In genomic region chr9:83620841-83621636, GRCh38 we compare ENCODE assay signal across 8 cellular contexts. TPM values are rescaled to one million over a fixed set of nuclear protein-coding genes. Genes with fewer than 3 reads are reported as not detected.
DNase-seq lines count a peak whose midpoint lies in the region; ATAC-seq and TF ChIP-seq lines count a peak whose summit lies in the region.

No MANE protein-coding gene starts in this region.

- in situ Hi-C loops in GM13976 (cut with MboI; ENCODE audit: low sequenced_read_pairs, unreplicated experiment): no loop called here

- H3K9me3 ChIP-seq in duodenal mucosa (ENCODE audit: control insufficient read depth in 1 of 2, low read length in 2 of 2) (no peaks in the 10 kb centered on the region), thoracic aorta (no peaks in the 10 kb centered on the region)

- peak; percentile 64 for DNase-seq in AG08395 (ENCODE audit: low spot score)
- peak; percentile 54 for DNase-seq in GM13976 (ENCODE audit: low spot score)
- DNase-seq in NCI-H146 treated with DMSO at 0.1 percent for 48 hours (lab: John Stamatoyannopoulos, UW; ENCODE audit: unreplicated experiment): peak; percentile 75
- DNase-seq in medulla oblongata (ENCODE audit: extremely low spot score): peak; percentile 67
- no peak for DNase-seq in thoracic aorta (ENCODE audit: low spot score)

- no peaks in the 10 kb centered on the region for H3K36me3 ChIP-seq in duodenal mucosa (ENCODE audit: control insufficient read depth in 1 of 2, insufficient read depth in 2 of 2, low read length in 2 of 2)
- H3K36me3 ChIP-seq in thoracic aorta: no peaks in the 10 kb centered on the region

- TF ChIP-seq CTCF in GM13976 (IDR thresholded peaks at IDR 0.05; ENCODE audit: borderline replicate concordance, control extremely low read depth, extremely low read depth, insufficient read depth, missing control alignments): peak; percentile 86
- peak; percentile 73 for TF ChIP-seq CTCF in VCaP (conservative IDR thresholded peaks at IDR 0.05)
- TF ChIP-seq CTCF in thoracic aorta (IDR thresholded peaks at IDR 0.05): peak; percentile 39

- H3K27ac ChIP-seq in VCaP: no peak overlapping the region
- no peak overlapping the region for H3K27ac ChIP-seq in duodenal mucosa (ENCODE audit: low read depth, low read length)
- no peak overlapping the region for H3K27ac ChIP-seq in thoracic aorta

- H3K4me3 ChIP-seq in duodenal mucosa (ENCODE audit: low read depth in 1 of 2, low read length in 2 of 2) (peak overlapping the region; percentile 53 to 66), thoracic aorta (no peak overlapping the region)

- ATAC-seq in thoracic aorta (ENCODE audit: insufficient number of reproducible peaks, low FRiP score, low read depth) (no peak), HG03196 (IDR thresholded peaks at IDR 0.05; ENCODE audit: unreplicated experiment) (no peak)

- H3K27me3 ChIP-seq in duodenal mucosa (ENCODE audit: control insufficient read depth in 1 of 2, insufficient read depth in 2 of 2, low read length in 2 of 2) (no peaks in the 10 kb centered on the region), thoracic aorta (replicated peaks; ENCODE audit: insufficient read depth) (no peaks in the 10 kb centered on the region)

- H3K4me1 ChIP-seq in duodenal mucosa (ENCODE audit: control insufficient read depth in 1 of 2, insufficient read depth in 2 of 2, low read length in 2 of 2): peaks cover 26 to 31% of the 10 kb centered on the region in 2 donors
- peaks cover 0 to 9% of the 10 kb centered on the region in 2 donors for H3K4me1 ChIP-seq in thoracic aorta (ENCODE audit: control insufficient read depth in 1 of 2, low read depth in 2 of 2)

- H3K9ac ChIP-seq in duodenal mucosa (ENCODE audit: low read depth in 1 of 2, low read length in 2 of 2): peak overlapping the region in 1 of 2 donors; percentile 16

RNA-seq across cellular contexts. Expression of gene IDNK, which starts 1.9 kb away (rescaled TPM):
- total RNA-seq in thoracic aorta: 1 to 10 TPM; 1.4 to 2.1 TPM
